8 cellular contexts compared by ENCODE assay signal in the genomic region with DNA sequence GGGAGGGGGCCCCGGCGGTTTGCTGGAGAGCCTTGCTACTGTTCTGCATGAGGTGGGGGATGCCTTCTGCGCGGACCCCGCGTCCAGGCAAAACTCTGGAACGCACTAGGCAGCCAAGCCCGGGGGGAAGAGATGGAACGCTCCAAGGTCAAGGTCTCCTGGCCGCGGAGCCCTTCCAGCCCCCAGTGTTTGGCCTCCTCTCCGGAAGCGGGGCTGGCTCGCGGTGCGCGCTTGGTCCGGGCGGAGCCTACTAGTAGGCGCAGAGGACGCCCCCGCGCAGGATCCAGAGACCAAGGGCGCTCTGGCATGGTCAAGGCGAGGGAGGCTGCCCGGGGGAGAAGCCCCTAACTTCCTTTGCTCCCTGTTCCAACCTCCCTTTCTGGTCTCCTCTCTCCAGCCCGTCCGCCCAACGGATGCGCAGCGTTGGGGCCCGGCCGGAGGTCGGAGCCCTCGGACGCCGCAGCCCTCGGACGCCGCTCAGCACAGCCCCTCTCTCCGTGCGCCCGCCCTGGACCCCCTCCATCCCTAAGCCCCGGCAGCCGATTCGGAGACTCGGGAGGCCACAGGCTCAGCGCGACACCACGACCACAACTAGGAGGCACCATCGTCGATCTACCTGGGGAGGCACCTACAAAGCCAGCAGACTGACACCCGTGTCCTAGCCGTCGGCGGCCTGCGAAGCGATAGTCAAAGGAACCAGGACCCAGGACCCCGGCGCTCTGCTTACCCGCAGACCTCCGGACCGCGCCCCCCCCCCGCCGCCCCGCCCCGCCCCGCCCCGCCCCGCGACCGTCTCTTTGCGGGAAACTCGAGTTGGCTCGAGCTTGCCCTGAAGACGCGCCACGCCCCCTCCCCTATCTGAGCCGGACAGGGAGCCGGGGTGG. TPM values are rescaled to one million over a fixed set of nuclear protein-coding genes. Genes with fewer than 3 reads are reported as not detected.
DNase-seq lines count a peak whose midpoint lies in the region; ATAC-seq and TF ChIP-seq lines count a peak whose summit lies in the region.

No MANE protein-coding gene starts in this region.

- WGBS in mammary epithelial cell (ENCODE audit: low coverage, missing lambda C conversion rate): 3% methylated on average over 30 of the region's 81 CpGs
- 1 to 2% methylated on average over 46 to 75 of the region's 81 CpGs for WGBS in lower leg skin, 2 donors
- 0 to 3% methylated on average over 1 to 64 of the region's 81 CpGs for WGBS in upper lobe of left lung, 2 donors

- ATAC-seq in upper lobe of left lung (ENCODE audit: low FRiP score in 2 of 2) (peak in 1 of 2 donors; percentile 18), HG03045 (IDR thresholded peaks at IDR 0.05; ENCODE audit: unreplicated experiment) (no peak)

- TF ChIP-seq CTCF in KMS-11 (conservative IDR thresholded peaks at IDR 0.05; ENCODE audit: low read depth, low read length): no peak
- TF ChIP-seq CTCF in mammary epithelial cell (conservative IDR thresholded peaks at IDR 0.05 in 1 of 2, IDR thresholded peaks at IDR 0.05 in 1 of 2; ENCODE audit: extremely low read depth in 1 of 2, insufficient read depth in 1 of 2, low read depth in 1 of 2, low read length in 2 of 2): no peak
- TF ChIP-seq CTCF in lower leg skin (IDR thresholded peaks at IDR 0.05): no peak
- no peak for TF ChIP-seq CTCF in upper lobe of left lung (IDR thresholded peaks at IDR 0.05)
- no peak for TF ChIP-seq CTCF in uterus (IDR thresholded peaks at IDR 0.05)

- dilution Hi-C loops in mammary epithelial cell (cut with HindIII; ENCODE audit: low sequenced_read_pairs): no loop called here

- in situ Hi-C loops in mammary epithelial cell (cut with MboI; ENCODE audit: low sequenced_read_pairs in 2 of 2): no loop called here

- intact Hi-C loops in mammary epithelial cell (cut with micrococcal nuclease) (loop anchor here (2.0 to 5.0 kb wide), 2 partner anchors 88 to 176 kb away; no protein-coding TSS in a partner anchor), lower leg skin (cut with DNase I; ENCODE audit: low total_unique reads) (no loop called here), uterus (cut with DNase I; ENCODE audit: low total_unique reads) (no loop called here)

- no TSS peak for BruUV-seq in mammary epithelial cell (replicated peaks; lab: Mats Ljungman, UMichigan)

- H3K36me3 ChIP-seq in KMS-11 (ENCODE audit: insufficient read depth) (no peaks in the 10 kb centered on the region), mammary epithelial cell (ENCODE audit: insufficient read depth, low read length) (no peaks in the 10 kb centered on the region), upper lobe of left lung (no peaks in the 10 kb centered on the region), uterus (no peaks in the 10 kb centered on the region)

- H3K9me3 ChIP-seq in mammary epithelial cell (replicated peaks; ENCODE audit: insufficient read depth, low read length) (no peaks in the 10 kb centered on the region), upper lobe of left lung (no peaks in the 10 kb centered on the region), uterus (no peaks in the 10 kb centered on the region)

- H3K27ac ChIP-seq in KMS-11 (no peak overlapping the region), mammary epithelial cell (ENCODE audit: insufficient read depth, low read depth, low read length) (no peak overlapping the region), upper lobe of left lung (no peak overlapping the region), uterus (no peak overlapping the region)

- CTCF ChIA-PET in mammary epithelial cell (lab: Charles Lee; ENCODE audit: low non-redundant PET): no interaction called here

- TF ChIP-seq POLR2A in lower leg skin (IDR thresholded peaks at IDR 0.05) (no peak), upper lobe of left lung (IDR thresholded peaks at IDR 0.05) (no peak), uterus (IDR thresholded peaks at IDR 0.05) (no peak)

- peak; percentile 29 for DNase-seq in stimulated activated CD4-positive, alpha-beta T cell treated with anti-CD3 and anti-CD28 coated beads, Interleukin-15, amount 100 ng/mL, for 24 hours
- DNase-seq in stimulated activated CD4-positive, alpha-beta T cell treated with anti-CD3 and anti-CD28 coated beads, Interleukin-2, amount 100 ng/mL, for 48 hours: no peak
- DNase-seq in mammary epithelial cell: no peak
- peak in 1 of 2 donors; percentile 70 for DNase-seq in lower leg skin (ENCODE audit: low spot score in 2 of 2)
- peak; percentile 22 to 85 for DNase-seq in upper lobe of left lung
- no peak for DNase-seq in uterus

- no peaks in the 10 kb centered on the region for H4K20me1 ChIP-seq in KMS-11 (ENCODE audit: insufficient read depth)
- H4K20me1 ChIP-seq in mammary epithelial cell (ENCODE audit: insufficient read depth, low read length): no peaks in the 10 kb centered on the region

- no peak overlapping the region for H3K9ac ChIP-seq in KMS-11
- H3K9ac ChIP-seq in mammary epithelial cell (ENCODE audit: insufficient read depth, low read length): no peak overlapping the region

- TF ChIP-seq EP300 in upper lobe of left lung (IDR thresholded peaks at IDR 0.05): no peak

- H2AFZ ChIP-seq in KMS-11 (ENCODE audit: low read depth) (peak overlapping the region; percentile 78), mammary epithelial cell (ENCODE audit: low read depth, low read length) (peak overlapping the region; percentile 72)

- H3K27me3 ChIP-seq in KMS-11 (ENCODE audit: insufficient read depth, low read depth): no peaks in the 10 kb centered on the region
- H3K27me3 ChIP-seq in mammary epithelial cell (ENCODE audit: insufficient read depth, low read length): peaks cover 34% of the 10 kb centered on the region
- H3K27me3 ChIP-seq in upper lobe of left lung: peaks cover 0 to 32% (median 15%) of the 10 kb centered on the region in 4 donors
- H3K27me3 ChIP-seq in uterus: peaks cover 0 to 32% of the 10 kb centered on the region in 2 donors

- peaks cover 7% of the 10 kb centered on the region for H3K4me1 ChIP-seq in KMS-11 (ENCODE audit: low read depth, poor library complexity, severe bottlenecking)
- H3K4me1 ChIP-seq in mammary epithelial cell (ENCODE audit: insufficient read depth, low read length): peaks cover 24% of the 10 kb centered on the region
- H3K4me1 ChIP-seq in upper lobe of left lung: peaks cover 25 to 29% (median 27%) of the 10 kb centered on the region in 4 donors
- H3K4me1 ChIP-seq in uterus: peaks cover 0 to 25% of the 10 kb centered on the region in 2 donors

- H3K4me3 ChIP-seq in KMS-11 (IDR thresholded peaks at IDR 0.05; ENCODE audit: insufficient read depth, low read depth, low read length): no peak overlapping the region
- peak overlapping the region; percentile 41 to 49 (median 44) for H3K4me3 ChIP-seq in mammary epithelial cell (replicated peaks in 1 of 3; ENCODE audit: insufficient read depth in 1 of 3, low read depth in 2 of 3, low read length in 3 of 3)
- H3K4me3 ChIP-seq in lower leg skin (ENCODE audit: low read depth, poor library complexity, severe bottlenecking): peak overlapping the region; percentile 1
- peak overlapping the region; percentile 0 to 56 (median 40) for H3K4me3 ChIP-seq in upper lobe of left lung
- H3K4me3 ChIP-seq in uterus: peak overlapping the region in 1 of 2 donors; percentile 4

- H3K79me2 ChIP-seq in KMS-11 (ENCODE audit: insufficient read depth, low read depth) (no peaks in the 10 kb centered on the region), mammary epithelial cell (ENCODE audit: insufficient read depth, low read length) (no peaks in the 10 kb centered on the region)

- peak overlapping the region; percentile 54; the same call in 1 of the 2 replicates for H3K4me2 ChIP-seq in KMS-11
- H3K4me2 ChIP-seq in mammary epithelial cell (ENCODE audit: insufficient read depth, low read depth, low read length): peak overlapping the region; percentile 96

RNA-seq across cellular contexts. Expression of gene KCNK13, which starts 0.6 kb away (rescaled TPM):
- total RNA-seq in mammary epithelial cell (not detected), lower leg skin (under 1 TPM in 3 of 4 donors, not detected in 1; 0.12 to 0.46 (median 0.16) TPM), upper lobe of left lung (1 to 10 TPM in 3 of 6 donors, under 1 TPM in 1, not detected in 2; 0.22 to 3.0 (median 1.2) TPM), uterus (under 1 TPM in 1 of 4 donors, not detected in 3; 0.14 TPM)
- polyA plus RNA-seq in mammary epithelial cell: not detected
- polyA minus RNA-seq in mammary epithelial cell: 1.7 TPM

Comparison
In these comparisons a context has a peak if more than half of its experiments do, and no peak if none do; other contexts are left out.
1. DNase-seq: peak in stimulated activated CD4-positive, alpha-beta T cell treated with anti-CD3 and anti-CD28 coated beads, Interleukin-15, amount 100 ng/mL, for 24 hours (single experiment) and upper lobe of left lung (2 of 2); none in stimulated activated CD4-positive, alpha-beta T cell treated with anti-CD3 and anti-CD28 coated beads, Interleukin-2, amount 100 ng/mL, for 48 hours (0 of 2), mammary epithelial cell (single experiment) and uterus (0 of 2).